ENCODE assay signal across 8 cellular contexts in genomic region chr19:40807147-40808020, GRCh38. TPM values are rescaled to one million over a fixed set of nuclear protein-coding genes. Genes with fewer than 3 reads are reported as not detected.
DNase-seq lines count a peak whose midpoint lies in the region; ATAC-seq and TF ChIP-seq lines count a peak whose summit lies in the region.

No MANE protein-coding gene starts in this region.

- peak overlapping the region; percentile 84 for H3K27ac Mint-ChIP-seq in memory B cell

- H3K27me3 ChIP-seq in BE2C = no peaks in the 10 kb centered on the region
- H3K27me3 ChIP-seq in H7 (ENCODE audit: control insufficient read depth, insufficient read depth, low read length) = peaks cover 8% of the 10 kb centered on the region; the same call in 1 of the 2 replicates

- H3K9me3 ChIP-seq in BE2C = no peaks in the 10 kb centered on the region

- ATAC-seq in memory B cell (ENCODE audit: low read depth) (no peak), GM21390 (IDR thresholded peaks at IDR 0.05; ENCODE audit: unreplicated experiment) (no peak)

- peak overlapping the region; percentile 18 for H3K4me3 Mint-ChIP-seq in memory B cell

- TF ChIP-seq CTCF in BE2C (IDR thresholded peaks at IDR 0.05; ENCODE audit: low read depth, low read length) (peak; percentile 36), astrocyte of the cerebellum (IDR thresholded peaks at IDR 0.05; ENCODE audit: low read depth, low read length, missing control alignments) (peak; percentile 34)

- H3K27me3 Mint-ChIP-seq in memory B cell = no peaks in the 10 kb centered on the region

- H3K36me3 ChIP-seq in BE2C = peaks cover 35% of the 10 kb centered on the region
- H3K36me3 ChIP-seq in H7 (replicated peaks; ENCODE audit: control insufficient read depth, insufficient read depth, low read length) = peaks cover 18% of the 10 kb centered on the region

- no peak for DNase-seq in BE2C
- DNase-seq in H7 = peak; percentile 80
- no peak for DNase-seq in astrocyte of the cerebellum (ENCODE audit: low read depth)
- DNase-seq in memory B cell (ENCODE audit: low spot score in 2 of 2) = no peak
- no peak for DNase-seq in NCI-H2081 (lab: John Stamatoyannopoulos, UW)
- no peak for DNase-seq in NCI-H2081 treated with DMSO at 0.1 percent for 48 hours (lab: John Stamatoyannopoulos, UW)
- DNase-seq in NCI-H524 treated with DMSO at 0.1 percent for 48 hours (lab: John Stamatoyannopoulos, UW) = no peak

- in situ Hi-C loops in astrocyte of the cerebellum (cut with HindIII; ENCODE audit: low sequenced_read_pairs) = no loop called here

- peaks cover 60% of the 10 kb centered on the region for H3K4me1 Mint-ChIP-seq in memory B cell

- H3K4me1 ChIP-seq in BE2C = peaks cover 28% of the 10 kb centered on the region

- no peaks in the 10 kb centered on the region for H3K9me3 Mint-ChIP-seq in memory B cell

- peaks cover 16% of the 10 kb centered on the region for H3K36me3 Mint-ChIP-seq in memory B cell

- H3K4me3 ChIP-seq in BE2C (ENCODE audit: low read depth, low read length) (no peak overlapping the region), H7 (ENCODE audit: insufficient read depth, low read depth, low read length) (no peak overlapping the region), astrocyte of the cerebellum (ENCODE audit: low read depth, low read length) (no peak overlapping the region)

RNA-seq across cellular contexts. Expression of gene EGLN2, which starts 8.4 kb away (rescaled TPM):
- 287 TPM for polyA plus RNA-seq in BE2C (2012; ENCODE audit: insufficient read depth, insufficient read length, low read depth)
- total RNA-seq in H7 (2014; rRNA removed; shearing (Covaris generic)) = 110 and 148 TPM in 2 replicates

RNA-seq across cellular contexts. Expression of gene RAB4B, which starts 29.3 kb away (rescaled TPM):
- 18.6 TPM for polyA plus RNA-seq in BE2C (2012; ENCODE audit: insufficient read depth, insufficient read length, low read depth)
- total RNA-seq in H7 (2014; rRNA removed; shearing (Covaris generic)) = 23.8 and 26.4 TPM in 2 replicates

RNA-seq across cellular contexts. Expression of gene MIA, which starts 32.1 kb away (rescaled TPM):
- polyA plus RNA-seq in BE2C (2012; ENCODE audit: insufficient read depth, insufficient read length, low read depth) = not detected
- not detected in 2 replicates for total RNA-seq in H7 (2014; rRNA removed; shearing (Covaris generic))

RNA-seq across cellular contexts. Expression of gene CYP2A6, which starts 42.9 kb away (rescaled TPM):
- not detected for polyA plus RNA-seq in BE2C (2012; ENCODE audit: insufficient read depth, insufficient read length, low read depth)
- not detected in 2 replicates for total RNA-seq in H7 (2014; rRNA removed; shearing (Covaris generic))

RNA-seq across cellular contexts. Expression of gene SNRPA, which starts 56.4 kb away (rescaled TPM):
- 73.9 TPM for polyA plus RNA-seq in BE2C (2012; ENCODE audit: insufficient read depth, insufficient read length, low read depth)
- 440 and 502 TPM in 2 replicates for total RNA-seq in H7 (2014; rRNA removed; shearing (Covaris generic))
